Comparison of ENCODE assay signal across 11 cellular contexts in the genomic region with DNA sequence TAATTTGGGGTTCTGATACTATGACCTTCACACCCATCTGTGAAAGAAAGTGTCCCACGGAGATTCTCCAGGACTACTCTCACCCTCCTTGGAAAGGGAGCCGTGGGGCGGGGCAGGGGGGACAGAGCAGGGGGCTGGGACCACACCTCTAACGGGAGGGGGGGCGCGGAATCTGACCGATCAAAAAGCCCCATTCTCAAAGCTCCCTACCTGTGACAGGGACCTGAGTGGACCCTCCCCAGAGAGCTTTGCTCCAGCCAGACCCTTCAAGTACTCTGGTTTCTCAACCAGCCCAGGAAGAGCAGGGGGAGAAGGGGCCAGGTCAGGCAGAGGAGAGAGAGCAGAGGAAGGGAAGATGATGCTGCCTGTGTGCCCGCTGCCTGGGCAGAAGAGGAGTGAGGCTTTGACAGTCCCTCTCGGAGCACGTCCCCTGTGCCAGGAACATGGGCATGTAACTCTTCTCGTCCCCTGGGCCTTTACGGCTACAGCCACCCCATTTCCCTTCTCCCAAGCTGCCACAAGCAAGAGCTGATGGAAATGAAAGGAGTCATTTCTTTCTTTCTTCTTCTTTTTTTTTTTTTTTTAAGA. TPM values are rescaled to one million over a fixed set of nuclear protein-coding genes. Genes with fewer than 3 reads are reported as not detected.
DNase-seq lines count a peak whose midpoint lies in the region; ATAC-seq and TF ChIP-seq lines count a peak whose summit lies in the region.
"Had no signal": no experiment of that assay in that cellular context is flagged by ENCODE, and none has a peak within 500 bp of the region (broad histone marks: within the 10 kb centered on the region; RNA-seq: fewer than 3 reads in every experiment).

No MANE protein-coding gene starts in this region.

- H3K36me3 ChIP-seq in right lobe of liver (peaks cover 0 to 24% (median 14%) of the 10 kb centered on the region in 4 donors), thoracic aorta (peaks cover 14% of the 10 kb centered on the region)

- H3K4me3 ChIP-seq in right lobe of liver (peak overlapping the region; percentile 59 to 70 (median 64)), thoracic aorta (peak overlapping the region; percentile 77)

- no peaks in the 10 kb centered on the region for H3K27me3 ChIP-seq in right lobe of liver
- no peaks in the 10 kb centered on the region for H3K27me3 ChIP-seq in thoracic aorta (replicated peaks; ENCODE audit: insufficient read depth)

- peaks cover 0 to 45% (median 17%) of the 10 kb centered on the region in 4 donors for H3K4me1 ChIP-seq in right lobe of liver
- peaks cover 6 to 46% of the 10 kb centered on the region in 2 donors for H3K4me1 ChIP-seq in thoracic aorta (ENCODE audit: control insufficient read depth in 1 of 2, low read depth in 2 of 2)

- DNase-seq in activated T-cell treated with anti-CD3 and anti-CD28 coated beads, Interleukin-2, amount 50 U/mL, for 4 hours, result no peak
- no peak for DNase-seq in activated T-cell treated with anti-CD3 and anti-CD28 coated beads, Interleukin-2, amount 50 U/mL, for 1 hour
- DNase-seq in activated T-helper 1 cell treated with anti-CD3 and anti-CD28 coated beads, Interleukin-12 subunit alpha, Interleukin-12 subunit beta, Interleukin-2, Interleukin-4 antibody, amounts not matched to agents 30 ng/mL and 10 ng/mL and 1 ng/mL, durations not matched to agents 14 hours and 24 hours and 36 hours (ENCODE audit: low spot score), result no peak
- DNase-seq in right lobe of liver (no peak), thoracic aorta (ENCODE audit: low spot score) (no peak), endothelial cell (ENCODE audit: low spot score) (no peak)
- DNase-seq: GOT3, NCI-H187 treated with DMSO at 0.1 percent for 48 hours had no signal

- peak overlapping the region; percentile 95 for H3K27ac Mint-ChIP-seq in activated T-helper 1 cell treated with anti-CD3 and anti-CD28 coated beads, Interleukin-12 subunit alpha, Interleukin-12 subunit beta, Interleukin-2, Interleukin-4 antibody, amounts not matched to agents 30 ng/mL and 10 ng/mL and 1 ng/mL, durations not matched to agents 14 hours and 24 hours and 36 hours
- no peak overlapping the region for H3K27ac Mint-ChIP-seq in endothelial cell (ENCODE audit: unreplicated experiment)

- H3K27ac ChIP-seq in right lobe of liver (peak overlapping the region; percentile 91 to 97 (median 92)), thoracic aorta (peak overlapping the region in 1 of 2 donors; percentile 72)
- H3K27ac ChIP-seq: C4-2B had no signal

- peak overlapping the region; percentile 89 for H3K4me3 Mint-ChIP-seq in activated T-cell treated with anti-CD3 and anti-CD28 coated beads, Interleukin-2, amount 50 U/mL, for 4 hours
- H3K4me3 Mint-ChIP-seq in activated T-helper 1 cell treated with anti-CD3 and anti-CD28 coated beads, Interleukin-12 subunit alpha, Interleukin-12 subunit beta, Interleukin-2, Interleukin-4 antibody, amounts not matched to agents 30 ng/mL and 10 ng/mL and 1 ng/mL, durations not matched to agents 14 hours and 24 hours and 36 hours, result peak overlapping the region; percentile 98
- no peak overlapping the region for H3K4me3 Mint-ChIP-seq in endothelial cell (ENCODE audit: unreplicated experiment)

- TF ChIP-seq POLR2A in right lobe of liver (IDR thresholded peaks at IDR 0.05), result no peak

- H3K36me3 Mint-ChIP-seq in activated T-cell treated with anti-CD3 and anti-CD28 coated beads, Interleukin-2, amount 50 U/mL, for 4 hours (ENCODE audit: insufficient read depth), result peaks cover 31% of the 10 kb centered on the region
- H3K36me3 Mint-ChIP-seq in activated T-helper 1 cell treated with anti-CD3 and anti-CD28 coated beads, Interleukin-12 subunit alpha, Interleukin-12 subunit beta, Interleukin-2, Interleukin-4 antibody, amounts not matched to agents 30 ng/mL and 10 ng/mL and 1 ng/mL, durations not matched to agents 14 hours and 24 hours and 36 hours (ENCODE audit: low read depth), result peaks cover 41% of the 10 kb centered on the region
- H3K36me3 Mint-ChIP-seq in endothelial cell (ENCODE audit: low read depth, unreplicated experiment), result no peaks in the 10 kb centered on the region

- H3K27me3 Mint-ChIP-seq in activated T-cell treated with anti-CD3 and anti-CD28 coated beads, Interleukin-2, amount 50 U/mL, for 4 hours (ENCODE audit: low read depth), result no peaks in the 10 kb centered on the region
- no peaks in the 10 kb centered on the region for H3K27me3 Mint-ChIP-seq in activated T-helper 1 cell treated with anti-CD3 and anti-CD28 coated beads, Interleukin-12 subunit alpha, Interleukin-12 subunit beta, Interleukin-2, Interleukin-4 antibody, amounts not matched to agents 30 ng/mL and 10 ng/mL and 1 ng/mL, durations not matched to agents 14 hours and 24 hours and 36 hours (ENCODE audit: insufficient read depth)
- H3K27me3 Mint-ChIP-seq in endothelial cell (ENCODE audit: unreplicated experiment), result peaks cover 7% of the 10 kb centered on the region

- H3K9me3 ChIP-seq in right lobe of liver, result no peaks in the 10 kb centered on the region
- no peaks in the 10 kb centered on the region for H3K9me3 ChIP-seq in thoracic aorta

- 8% methylated on average over 11 of the region's 12 CpGs for WGBS in right lobe of liver (ENCODE audit: insufficient coverage, low coverage, low lambda C conversion rate, missing lambda C conversion rate)

- H3K9me3 Mint-ChIP-seq in activated T-cell treated with anti-CD3 and anti-CD28 coated beads, Interleukin-2, amount 50 U/mL, for 4 hours, result no peaks in the 10 kb centered on the region
- H3K9me3 Mint-ChIP-seq in activated T-helper 1 cell treated with anti-CD3 and anti-CD28 coated beads, Interleukin-12 subunit alpha, Interleukin-12 subunit beta, Interleukin-2, Interleukin-4 antibody, amounts not matched to agents 30 ng/mL and 10 ng/mL and 1 ng/mL, durations not matched to agents 14 hours and 24 hours and 36 hours, result no peaks in the 10 kb centered on the region
- no peaks in the 10 kb centered on the region for H3K9me3 Mint-ChIP-seq in endothelial cell (ENCODE audit: unreplicated experiment)

- intact Hi-C loops in activated T-helper 1 cell treated with anti-CD3 and anti-CD28 coated beads, Interleukin-12 subunit alpha, Interleukin-12 subunit beta, Interleukin-2, Interleukin-4 antibody, amounts not matched to agents 30 ng/mL and 10 ng/mL and 1 ng/mL, durations not matched to agents 14 hours and 24 hours and 36 hours (cut with micrococcal nuclease), result loop anchor here (5.0 to 10.0 kb wide), 5 partner anchors 94 to 1172 kb away; a partner anchor contains a TSS
- intact Hi-C loops in right lobe of liver (cut with DNase I), result no loop called here

- peaks cover 44% of the 10 kb centered on the region for H3K4me1 Mint-ChIP-seq in activated T-cell treated with anti-CD3 and anti-CD28 coated beads, Interleukin-2, amount 50 U/mL, for 4 hours (ENCODE audit: low read depth)
- H3K4me1 Mint-ChIP-seq in activated T-helper 1 cell treated with anti-CD3 and anti-CD28 coated beads, Interleukin-12 subunit alpha, Interleukin-12 subunit beta, Interleukin-2, Interleukin-4 antibody, amounts not matched to agents 30 ng/mL and 10 ng/mL and 1 ng/mL, durations not matched to agents 14 hours and 24 hours and 36 hours (ENCODE audit: low read depth), result peaks cover 77% of the 10 kb centered on the region
- peaks cover 45% of the 10 kb centered on the region for H3K4me1 Mint-ChIP-seq in endothelial cell (ENCODE audit: unreplicated experiment)

- no peak for TF ChIP-seq CTCF in right lobe of liver (IDR thresholded peaks at IDR 0.05)
- no peak for TF ChIP-seq CTCF in thoracic aorta (IDR thresholded peaks at IDR 0.05)
- TF ChIP-seq CTCF in endothelial cell (IDR thresholded peaks at IDR 0.05; ENCODE audit: unreplicated experiment), result no peak

- peak in 1 of 2 donors; percentile 32 for ATAC-seq in activated T-cell treated with anti-CD3 and anti-CD28 coated beads, Interleukin-2, amount 50 U/mL, for 4 hours
- ATAC-seq in right lobe of liver (peak in 2 of 4 donors; percentile 6 to 7), thoracic aorta (ENCODE audit: insufficient number of reproducible peaks, low FRiP score, low read depth) (no peak), HG03095 (IDR thresholded peaks at IDR 0.05; ENCODE audit: unreplicated experiment) (no peak), HG03196 (IDR thresholded peaks at IDR 0.05; ENCODE audit: unreplicated experiment) (no peak)

RNA-seq across cellular contexts. Expression of a gene that starts 0.7 kb away (rescaled TPM):
- total RNA-seq in activated T-cell treated with anti-CD3 and anti-CD28 coated beads, Interleukin-2, amount 50 U/mL, for 4 hours, result 10 to 100 TPM in 1 of 3 donors, 1 to 10 TPM in 2; 3.9 to 10.1 (median 7.8) TPM
- 41.7 and 45.7 TPM in 2 replicates for total RNA-seq in activated T-helper 1 cell treated with anti-CD3 and anti-CD28 coated beads, Interleukin-12 subunit alpha, Interleukin-12 subunit beta, Interleukin-2, Interleukin-4 antibody, amounts not matched to agents 30 ng/mL and 10 ng/mL and 1 ng/mL, durations not matched to agents 14 hours and 24 hours and 36 hours
- total RNA-seq in right lobe of liver (10 to 100 TPM; 15.9 to 76.8 (median 42.7) TPM), thoracic aorta (10 to 100 TPM; 36.8 to 45.8 TPM), endothelial cell (ENCODE audit: unreplicated experiment) (0.38 TPM)

RNA-seq across cellular contexts. Expression of a gene that starts 19.5 kb away (rescaled TPM):
- total RNA-seq in activated T-cell treated with anti-CD3 and anti-CD28 coated beads, Interleukin-2, amount 50 U/mL, for 4 hours, result not detected
- 0.29 TPM in 1 of 2 replicates, not detected in the other for total RNA-seq in activated T-helper 1 cell treated with anti-CD3 and anti-CD28 coated beads, Interleukin-12 subunit alpha, Interleukin-12 subunit beta, Interleukin-2, Interleukin-4 antibody, amounts not matched to agents 30 ng/mL and 10 ng/mL and 1 ng/mL, durations not matched to agents 14 hours and 24 hours and 36 hours
- total RNA-seq in right lobe of liver (1 to 10 TPM in 1 of 6 experiments, under 1 TPM in 4, not detected in 1; 0.33 to 1.2 (median 0.49) TPM), thoracic aorta (under 1 TPM in 1 of 2 donors, not detected in 1; 0.49 TPM), endothelial cell (ENCODE audit: unreplicated experiment) (not detected)

RNA-seq across cellular contexts. Expression of a gene that starts 43.4 kb away (rescaled TPM):
- under 1 TPM in 1 of 3 donors, not detected in 2; 0.13 TPM for total RNA-seq in activated T-cell treated with anti-CD3 and anti-CD28 coated beads, Interleukin-2, amount 50 U/mL, for 4 hours
- not detected in 2 replicates for total RNA-seq in activated T-helper 1 cell treated with anti-CD3 and anti-CD28 coated beads, Interleukin-12 subunit alpha, Interleukin-12 subunit beta, Interleukin-2, Interleukin-4 antibody, amounts not matched to agents 30 ng/mL and 10 ng/mL and 1 ng/mL, durations not matched to agents 14 hours and 24 hours and 36 hours
- 100 to 1,000 TPM; 142 to 383 (median 264) TPM for total RNA-seq in right lobe of liver
- total RNA-seq in thoracic aorta, result not detected
- total RNA-seq in endothelial cell (ENCODE audit: unreplicated experiment), result 1.3 TPM

Comparison
In these comparisons a context has a peak if more than half of its experiments do, and no peak if none do; other contexts are left out.
1. RNA of a gene that starts 43.4 kb away (total RNA-seq): 142 to 383 TPM in right lobe of liver; 1.3 TPM in endothelial cell (single experiment), 0.13 TPM in activated T-cell treated with anti-CD3 and anti-CD28 coated beads, Interleukin-2, amount 50 U/mL, for 4 hours, not detected in activated T-helper 1 cell treated with anti-CD3 and anti-CD28 coated beads, Interleukin-12 subunit alpha, Interleukin-12 subunit beta, Interleukin-2, Interleukin-4 antibody, amounts not matched to agents 30 ng/mL and 10 ng/mL and 1 ng/mL, durations not matched to agents 14 hours and 24 hours and 36 hours and not detected in thoracic aorta; every median in the first group is over 10 times any median in the second.